ENCODE assay signal across 1 cellular context in the genomic region with DNA sequence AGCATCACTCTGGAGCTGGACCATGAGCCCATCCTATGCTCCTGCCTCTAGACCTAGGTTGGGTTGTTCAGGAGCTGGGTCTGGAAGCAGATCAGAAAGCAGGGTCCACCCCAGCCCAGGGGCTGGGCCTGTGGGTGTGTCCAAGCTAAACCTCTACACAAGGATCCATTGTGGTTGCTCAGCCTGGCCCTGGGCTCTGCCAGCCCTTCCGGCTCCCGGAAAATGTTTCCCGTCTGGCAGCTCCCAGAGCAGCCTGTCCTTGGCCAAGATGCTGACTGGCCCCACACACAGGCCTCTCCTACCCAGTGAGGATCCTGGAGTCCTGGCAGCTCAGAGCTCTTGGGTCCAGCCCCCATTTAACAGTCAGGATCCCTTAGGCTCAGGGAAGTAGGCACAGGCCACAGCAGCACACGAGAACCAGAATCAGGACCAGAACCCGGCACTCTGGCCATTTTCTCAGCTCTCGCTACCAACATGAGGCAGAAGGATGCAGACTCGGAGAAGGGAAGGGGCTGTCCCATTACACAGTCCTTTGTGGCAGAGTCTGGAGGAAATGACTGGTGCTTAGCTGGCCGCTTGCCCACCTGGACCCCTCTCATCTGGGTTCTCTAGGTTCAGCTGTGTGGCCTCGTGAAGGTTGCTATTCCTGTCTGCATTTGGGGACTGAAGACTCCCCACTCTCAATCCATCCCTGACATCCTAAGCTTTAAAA.
A peak's percentile ranks its signal among the peaks of the same experiment; 100 is the strongest.
TF ChIP-seq lines count a peak whose summit lies in the region.

No MANE protein-coding gene starts in this region.

TF ChIP-seq in HepG2, 621 proteins besides CTCF, POLR2A, EP300 and RAD21 (continued from another document and continues in another):
- TF ChIP-seq, protein P1, sequence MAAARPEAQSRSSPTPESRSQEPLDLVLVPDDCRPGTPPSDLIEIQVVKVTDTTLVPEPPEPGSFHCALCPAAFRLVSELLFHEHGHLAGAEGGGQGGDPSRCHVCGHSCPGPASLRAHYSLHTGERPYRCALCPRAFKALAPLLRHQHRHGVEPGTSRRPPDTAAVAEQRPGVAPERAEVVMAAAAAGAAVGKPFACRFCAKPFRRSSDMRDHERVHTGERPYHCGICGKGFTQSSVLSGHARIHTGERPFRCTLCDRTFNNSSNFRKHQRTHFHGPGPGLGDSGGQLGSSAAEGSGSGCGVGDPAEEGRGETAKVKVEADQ (CRISPR knock-in tag; IDR thresholded peaks at IDR 0.05; ENCODE audit: borderline replicate concordance) = no peak
- TF ChIP-seq ZNF331 (CRISPR knock-in tag; IDR thresholded peaks at IDR 0.05) (no peak), SRF (IDR thresholded peaks at IDR 0.05; ENCODE audit: low read depth, low read length) (no peak), ZNF335 (CRISPR knock-in tag; IDR thresholded peaks at IDR 0.05) (no peak), PCBP1 (IDR thresholded peaks at IDR 0.05; ENCODE audit: borderline replicate concordance, low read depth, low read length) (no peak), FOXC1 (CRISPR knock-in tag; IDR thresholded peaks at IDR 0.05; ENCODE audit: borderline replicate concordance) (peak; percentile 73), TEAD3 (CRISPR knock-in tag; optimal IDR thresholded peaks at IDR 0.05; ENCODE audit: borderline replicate concordance) (no peak), ZNF180 (CRISPR knock-in tag; IDR thresholded peaks at IDR 0.05; ENCODE audit: borderline replicate concordance, low read depth) (no peak), ARNT (IDR thresholded peaks at IDR 0.05) (no peak), ZNF501 (CRISPR knock-in tag; IDR thresholded peaks at IDR 0.05) (peak; percentile 24), SRSF4 (IDR thresholded peaks at IDR 0.05; ENCODE audit: low read depth, low read length, poor library complexity, severe bottlenecking) (no peak), HOXD1 (CRISPR knock-in tag; IDR thresholded peaks at IDR 0.05) (peak; percentile 27; the same call in 1 of the 2 replicates), DNMT3B (CRISPR knock-in tag; conservative IDR thresholded peaks at IDR 0.05) (no peak), ATF7 (IDR thresholded peaks at IDR 0.05) (no peak), ATF7 (CRISPR knock-in tag; IDR thresholded peaks at IDR 0.05) (no peak), HOXA9 (CRISPR knock-in tag; IDR thresholded peaks at IDR 0.05; ENCODE audit: borderline replicate concordance) (no peak), ZNF660 (CRISPR knock-in tag; IDR thresholded peaks at IDR 0.05; ENCODE audit: borderline replicate concordance, low read depth) (no peak), MNT (IDR thresholded peaks at IDR 0.05) (no peak), SNAI1 (CRISPR knock-in tag; IDR thresholded peaks at IDR 0.05; ENCODE audit: borderline replicate concordance) (no peak), ZIK1 (CRISPR knock-in tag; IDR thresholded peaks at IDR 0.05; ENCODE audit: borderline replicate concordance, low read depth) (no peak), ZC3H13 (CRISPR knock-in tag; IDR thresholded peaks at IDR 0.05) (no peak), ZMYM3 (CRISPR knock-in tag; IDR thresholded peaks at IDR 0.05) (0 out of 2 replicates have a peak, but pooled peaks have one; percentile 12), YY1 (IDR thresholded peaks at IDR 0.05; ENCODE audit: insufficient read depth, insufficient replicate concordance, low read depth, low read length) (no peak), RORA (CRISPR knock-in tag; IDR thresholded peaks at IDR 0.05) (no peak), CENPX (CRISPR knock-in tag; IDR thresholded peaks at IDR 0.05) (no peak), SCMH1 (CRISPR knock-in tag; IDR thresholded peaks at IDR 0.05; ENCODE audit: borderline replicate concordance) (no peak), BHLHE40 (IDR thresholded peaks at IDR 0.05; ENCODE audit: low read length) (no peak), KAT8 (CRISPR knock-in tag; IDR thresholded peaks at IDR 0.05) (no peak), ZNF33B (CRISPR knock-in tag; IDR thresholded peaks at IDR 0.05) (no peak), ZSCAN21 (CRISPR knock-in tag; IDR thresholded peaks at IDR 0.05; ENCODE audit: borderline replicate concordance) (no peak), DRAP1 (CRISPR knock-in tag; IDR thresholded peaks at IDR 0.05) (peak; percentile 27; the same call in 1 of the 2 replicates), PITX1 (CRISPR knock-in tag; IDR thresholded peaks at IDR 0.05) (no peak), KAT2B (IDR thresholded peaks at IDR 0.05; ENCODE audit: borderline replicate concordance, low read depth, low read length) (no peak), FOXJ3 (CRISPR knock-in tag; IDR thresholded peaks at IDR 0.05; ENCODE audit: borderline replicate concordance) (no peak), ZNF562 (CRISPR knock-in tag; IDR thresholded peaks at IDR 0.05; ENCODE audit: borderline replicate concordance) (no peak), TCF7 (IDR thresholded peaks at IDR 0.05; ENCODE audit: low read depth) (no peak), ZNF710 (CRISPR knock-in tag; IDR thresholded peaks at IDR 0.05; ENCODE audit: borderline replicate concordance) (no peak), ZNF142 (CRISPR knock-in tag; IDR thresholded peaks at IDR 0.05) (no peak), KMT2B (CRISPR knock-in tag; IDR thresholded peaks at IDR 0.05) (no peak), ZNF496 (CRISPR knock-in tag; IDR thresholded peaks at IDR 0.05; ENCODE audit: insufficient replicate concordance) (no peak), ZNF619 (CRISPR knock-in tag; IDR thresholded peaks at IDR 0.05) (no peak), TBP (CRISPR knock-in tag; IDR thresholded peaks at IDR 0.05) (no peak), TBX3 (IDR thresholded peaks at IDR 0.05; ENCODE audit: borderline replicate concordance) (no peak), AHR (CRISPR knock-in tag; IDR thresholded peaks at IDR 0.05) (no peak)
- TF ChIP-seq, protein P2, sequence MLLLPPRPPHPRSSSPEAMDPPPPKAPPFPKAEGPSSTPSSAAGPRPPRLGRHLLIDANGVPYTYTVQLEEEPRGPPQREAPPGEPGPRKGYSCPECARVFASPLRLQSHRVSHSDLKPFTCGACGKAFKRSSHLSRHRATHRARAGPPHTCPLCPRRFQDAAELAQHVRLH (CRISPR knock-in tag; IDR thresholded peaks at IDR 0.05; ENCODE audit: borderline replicate concordance, low read depth) = 0 out of 2 replicates have a peak, but pooled peaks have one; percentile 13
- TF ChIP-seq, protein P3, sequence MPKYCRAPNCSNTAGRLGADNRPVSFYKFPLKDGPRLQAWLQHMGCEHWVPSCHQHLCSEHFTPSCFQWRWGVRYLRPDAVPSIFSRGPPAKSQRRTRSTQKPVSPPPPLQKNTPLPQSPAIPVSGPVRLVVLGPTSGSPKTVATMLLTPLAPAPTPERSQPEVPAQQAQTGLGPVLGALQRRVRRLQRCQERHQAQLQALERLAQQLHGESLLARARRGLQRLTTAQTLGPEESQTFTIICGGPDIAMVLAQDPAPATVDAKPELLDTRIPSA (CRISPR knock-in tag; IDR thresholded peaks at IDR 0.05; ENCODE audit: borderline replicate concordance) = no peak
- TF ChIP-seq, protein P4, sequence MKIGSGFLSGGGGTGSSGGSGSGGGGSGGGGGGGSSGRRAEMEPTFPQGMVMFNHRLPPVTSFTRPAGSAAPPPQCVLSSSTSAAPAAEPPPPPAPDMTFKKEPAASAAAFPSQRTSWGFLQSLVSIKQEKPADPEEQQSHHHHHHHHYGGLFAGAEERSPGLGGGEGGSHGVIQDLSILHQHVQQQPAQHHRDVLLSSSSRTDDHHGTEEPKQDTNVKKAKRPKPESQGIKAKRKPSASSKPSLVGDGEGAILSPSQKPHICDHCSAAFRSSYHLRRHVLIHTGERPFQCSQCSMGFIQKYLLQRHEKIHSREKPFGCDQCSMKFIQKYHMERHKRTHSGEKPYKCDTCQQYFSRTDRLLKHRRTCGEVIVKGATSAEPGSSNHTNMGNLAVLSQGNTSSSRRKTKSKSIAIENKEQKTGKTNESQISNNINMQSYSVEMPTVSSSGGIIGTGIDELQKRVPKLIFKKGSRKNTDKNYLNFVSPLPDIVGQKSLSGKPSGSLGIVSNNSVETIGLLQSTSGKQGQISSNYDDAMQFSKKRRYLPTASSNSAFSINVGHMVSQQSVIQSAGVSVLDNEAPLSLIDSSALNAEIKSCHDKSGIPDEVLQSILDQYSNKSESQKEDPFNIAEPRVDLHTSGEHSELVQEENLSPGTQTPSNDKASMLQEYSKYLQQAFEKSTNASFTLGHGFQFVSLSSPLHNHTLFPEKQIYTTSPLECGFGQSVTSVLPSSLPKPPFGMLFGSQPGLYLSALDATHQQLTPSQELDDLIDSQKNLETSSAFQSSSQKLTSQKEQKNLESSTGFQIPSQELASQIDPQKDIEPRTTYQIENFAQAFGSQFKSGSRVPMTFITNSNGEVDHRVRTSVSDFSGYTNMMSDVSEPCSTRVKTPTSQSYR (CRISPR knock-in tag; IDR thresholded peaks at IDR 0.05; ENCODE audit: borderline replicate concordance) = no peak
- TF ChIP-seq, protein P5, sequence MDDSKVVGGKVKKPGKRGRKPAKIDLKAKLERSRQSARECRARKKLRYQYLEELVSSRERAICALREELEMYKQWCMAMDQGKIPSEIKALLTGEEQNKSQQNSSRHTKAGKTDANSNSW (CRISPR knock-in tag; IDR thresholded peaks at IDR 0.05; ENCODE audit: borderline replicate concordance) = no peak
- TF ChIP-seq, protein P6, sequence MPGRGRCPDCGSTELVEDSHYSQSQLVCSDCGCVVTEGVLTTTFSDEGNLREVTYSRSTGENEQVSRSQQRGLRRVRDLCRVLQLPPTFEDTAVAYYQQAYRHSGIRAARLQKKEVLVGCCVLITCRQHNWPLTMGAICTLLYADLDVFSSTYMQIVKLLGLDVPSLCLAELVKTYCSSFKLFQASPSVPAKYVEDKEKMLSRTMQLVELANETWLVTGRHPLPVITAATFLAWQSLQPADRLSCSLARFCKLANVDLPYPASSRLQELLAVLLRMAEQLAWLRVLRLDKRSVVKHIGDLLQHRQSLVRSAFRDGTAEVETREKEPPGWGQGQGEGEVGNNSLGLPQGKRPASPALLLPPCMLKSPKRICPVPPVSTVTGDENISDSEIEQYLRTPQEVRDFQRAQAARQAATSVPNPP (CRISPR knock-in tag; IDR thresholded peaks at IDR 0.05) = no peak
